ENCODE assay signal across 9 cellular contexts in the genomic region with DNA sequence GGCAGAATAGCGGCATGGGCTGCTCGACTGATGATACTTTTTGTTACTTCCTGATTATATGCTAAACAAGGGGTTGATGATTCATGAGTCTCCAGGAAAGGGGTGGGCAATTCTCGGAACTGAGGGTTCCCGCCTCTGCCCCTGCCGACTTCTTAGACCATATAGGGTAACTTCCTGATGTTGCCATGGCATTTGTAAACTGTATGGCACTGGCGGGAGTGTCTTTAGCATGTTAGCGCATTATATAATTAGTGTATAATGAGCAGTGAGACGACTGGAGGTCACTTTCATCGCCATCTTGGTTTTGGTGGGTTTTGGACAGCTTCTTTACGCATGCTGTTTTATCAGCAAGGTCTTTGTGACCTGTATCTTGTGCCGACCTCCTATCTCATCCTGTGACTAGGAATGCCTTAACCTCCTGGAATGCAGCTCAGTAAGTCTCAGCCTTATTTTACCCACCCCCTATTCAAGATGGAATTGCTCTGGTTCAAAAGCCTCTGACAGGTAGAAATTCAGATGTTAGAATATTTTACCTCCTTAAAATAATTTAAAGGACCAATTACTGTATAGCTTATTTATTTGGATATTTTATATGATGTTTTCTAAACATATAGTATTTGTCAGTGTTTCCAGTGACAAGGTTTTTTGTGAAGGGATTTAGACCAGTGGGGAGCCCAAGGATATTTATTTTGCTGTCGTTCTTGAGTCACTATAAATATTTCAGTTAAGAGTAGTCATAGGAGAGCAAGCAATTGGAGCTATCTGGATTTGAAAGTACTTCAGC.
DNase-seq lines count a peak whose midpoint lies in the region; ATAC-seq lines count a peak whose summit lies in the region.
"Had no signal": no experiment of that assay in that cellular context is flagged by ENCODE, and none has a peak within 500 bp of the region (broad histone marks: within the 10 kb centered on the region; RNA-seq: fewer than 3 reads in every experiment).

No MANE protein-coding gene starts in this region.

- H3K27me3 Mint-ChIP-seq in stimulated activated memory B cell treated with anti-CD40 and anti-IgM and Interleukin-4, amounts not matched to agents 10 μg/mL and 1 μg/mL and 100 μg/mL, for 72 hours = no peaks in the 10 kb centered on the region

- peak overlapping the region; percentile 84 for H3K14ac ChIP-seq in trophoblast cell (ENCODE audit: low read length)

- H3K23ac ChIP-seq in trophoblast cell (ENCODE audit: low read length) = no peak overlapping the region

- no peak overlapping the region for H3K27ac Mint-ChIP-seq in stimulated activated memory B cell treated with anti-CD40 and anti-IgM and Interleukin-4, amounts not matched to agents 10 μg/mL and 1 μg/mL and 100 μg/mL, for 72 hours

- H3K4me3 Mint-ChIP-seq in stimulated activated memory B cell treated with anti-CD40 and anti-IgM and Interleukin-4, amounts not matched to agents 10 μg/mL and 1 μg/mL and 100 μg/mL, for 72 hours = no peak overlapping the region

- no peak for ATAC-seq in GM21515 (IDR thresholded peaks at IDR 0.05; ENCODE audit: unreplicated experiment)
- no peak for ATAC-seq in stimulated activated memory B cell treated with anti-CD40 and anti-IgM and Interleukin-4, amounts not matched to agents 10 μg/mL and 1 μg/mL and 100 μg/mL, for 72 hours

- H3K79me2 ChIP-seq in trophoblast cell (ENCODE audit: control insufficient read depth, insufficient read depth, low read length, poor library complexity) = no peaks in the 10 kb centered on the region

- H2AK5ac ChIP-seq in trophoblast cell (ENCODE audit: low read length) = peak overlapping the region; percentile 81

- H2BK5ac ChIP-seq in trophoblast cell (ENCODE audit: low read depth, low read length, poor library complexity) = peak overlapping the region; percentile 69

- H3K4me1 ChIP-seq in ES-I3 (ENCODE audit: insufficient read depth, low read length) = peaks cover 10% of the 10 kb centered on the region
- peaks cover 34% of the 10 kb centered on the region for H3K4me1 ChIP-seq in adipocyte (ENCODE audit: control insufficient read depth, insufficient read depth, low read length)
- H3K4me1 ChIP-seq in trophoblast cell (ENCODE audit: control insufficient read depth in 1 of 2, insufficient read depth in 2 of 2, low read length in 2 of 2) = peaks cover 5 to 18% of the 10 kb centered on the region in 2 experiments

- peak overlapping the region; percentile 74 for H4K91ac ChIP-seq in trophoblast cell (ENCODE audit: low read depth, low read length)

- peak; percentile 53 for DNase-seq in NOMO-1 treated with dmso at 0.1 percent for 144 hours (lab: John Stamatoyannopoulos, UW; ENCODE audit: unreplicated experiment)
- DNase-seq in adipocyte (ENCODE audit: low read depth) = no peak
- peak; percentile 83 for DNase-seq in trophoblast cell
- DNase-seq in NCI-H1436 (lab: John Stamatoyannopoulos, UW) = no peak
- no peak for DNase-seq in caudate nucleus (lab: John Stamatoyannopoulos, UW)
- DNase-seq: NCI-H2029 had no signal

- WGBS in trophoblast cell (ENCODE audit: extremely low coverage, insufficient coverage, insufficient read length) = no CpG with 5 or more reads among the region's 12 CpGs

- H3K9ac ChIP-seq in ES-I3 (ENCODE audit: low read depth, low read length) = peak overlapping the region; percentile 25; the same call in 1 of the 2 replicates
- peak overlapping the region; percentile 76 for H3K9ac ChIP-seq in adipocyte (ENCODE audit: low read length)
- no peak overlapping the region for H3K9ac ChIP-seq in trophoblast cell (ENCODE audit: low read length)

- no peak overlapping the region for H4K12ac ChIP-seq in trophoblast cell (ENCODE audit: low read depth, low read length)

- peaks cover 11% of the 10 kb centered on the region for H3K79me1 ChIP-seq in trophoblast cell (ENCODE audit: low read length)

- H3K27ac ChIP-seq in trophoblast cell (ENCODE audit: low read depth, low read length) = peak overlapping the region; percentile 72
- no peak overlapping the region for H3K27ac ChIP-seq in caudate nucleus (ENCODE audit: low read depth, low read length)

- no peaks in the 10 kb centered on the region; the same call in 1 of the 2 replicates for H3K9me3 ChIP-seq in ES-I3 (ENCODE audit: control insufficient read depth, insufficient read depth, low read length)
- no peaks in the 10 kb centered on the region for H3K9me3 ChIP-seq in adipocyte (ENCODE audit: control insufficient read depth, low read length)
- no peaks in the 10 kb centered on the region for H3K9me3 ChIP-seq in trophoblast cell (ENCODE audit: insufficient read depth, low read depth, low read length)

- peaks cover 8% of the 10 kb centered on the region for H3K36me3 Mint-ChIP-seq in stimulated activated memory B cell treated with anti-CD40 and anti-IgM and Interleukin-4, amounts not matched to agents 10 μg/mL and 1 μg/mL and 100 μg/mL, for 72 hours

- peak overlapping the region; percentile 79 for H2BK120ac ChIP-seq in trophoblast cell (ENCODE audit: insufficient read depth, low read length, poor library complexity)

- H2BK12ac ChIP-seq in trophoblast cell (ENCODE audit: low read length) = peak overlapping the region; percentile 86

- H3K4me3 ChIP-seq in adipocyte (ENCODE audit: low read length) (peak overlapping the region; percentile 46), trophoblast cell (ENCODE audit: low read depth, low read length) (no peak overlapping the region)

- peak overlapping the region; percentile 69 for H3K18ac ChIP-seq in trophoblast cell (ENCODE audit: low read length)

- H2AFZ ChIP-seq in trophoblast cell (ENCODE audit: insufficient read depth, low read length, poor library complexity) = no peak overlapping the region

- peaks cover 7% of the 10 kb centered on the region for H3K9me3 Mint-ChIP-seq in stimulated activated memory B cell treated with anti-CD40 and anti-IgM and Interleukin-4, amounts not matched to agents 10 μg/mL and 1 μg/mL and 100 μg/mL, for 72 hours

- peak overlapping the region; percentile 58 for H4K8ac ChIP-seq in trophoblast cell (ENCODE audit: low read depth, low read length)

- no peak overlapping the region for H3K4ac ChIP-seq in trophoblast cell (ENCODE audit: low read depth, low read length)

- H3K27me3 ChIP-seq in adipocyte (replicated peaks; ENCODE audit: control insufficient read depth, insufficient read depth, low read length) (no peaks in the 10 kb centered on the region), trophoblast cell (ENCODE audit: insufficient read depth, low read length) (no peaks in the 10 kb centered on the region)

- H3K36me3 ChIP-seq in ES-I3 (ENCODE audit: insufficient read depth, low read length) = no peaks in the 10 kb centered on the region; the same call in 1 of the 2 replicates
- no peaks in the 10 kb centered on the region for H3K36me3 ChIP-seq in adipocyte (ENCODE audit: control insufficient read depth, insufficient read depth, low read length, severe bottlenecking)
- no peaks in the 10 kb centered on the region for H3K36me3 ChIP-seq in trophoblast cell (ENCODE audit: control insufficient read depth in 1 of 2, insufficient read depth in 2 of 2, low read length in 2 of 2)

- peaks cover 18% of the 10 kb centered on the region for H3K4me1 Mint-ChIP-seq in stimulated activated memory B cell treated with anti-CD40 and anti-IgM and Interleukin-4, amounts not matched to agents 10 μg/mL and 1 μg/mL and 100 μg/mL, for 72 hours

- H3K4me2 ChIP-seq in trophoblast cell (ENCODE audit: low read length) = no peak overlapping the region

Comparison
In these comparisons a context has a peak if more than half of its experiments do, and no peak if none do; other contexts are left out.
1. DNase-seq: peak in NOMO-1 treated with dmso at 0.1 percent for 144 hours (single experiment) and trophoblast cell (2 of 2); none in adipocyte (single experiment), NCI-H1436 (single experiment) and caudate nucleus (0 of 61).